ENCODE assay signal across 23 cellular contexts in the genomic region with DNA sequence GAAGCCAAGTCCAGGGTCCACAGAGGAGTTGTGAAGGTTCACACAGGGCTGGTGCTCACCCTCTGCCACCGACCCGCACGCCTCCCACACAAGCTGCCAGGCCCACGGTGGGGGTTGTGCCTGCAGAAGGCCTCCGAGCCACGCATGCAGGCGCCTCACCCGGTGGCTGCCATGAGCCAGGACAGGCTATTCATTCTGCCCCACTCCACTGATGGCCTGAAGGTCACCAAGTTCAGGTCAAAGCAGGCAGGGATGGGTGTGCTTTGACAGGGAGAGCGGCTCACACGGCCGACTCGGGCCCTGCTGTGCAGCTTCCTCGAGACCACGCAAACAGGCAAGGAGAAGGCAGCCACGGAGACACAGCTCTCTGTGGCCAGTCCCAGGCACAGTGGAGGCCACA.
"Had no signal": no experiment of that assay in that cellular context is flagged by ENCODE, and none has a peak within 500 bp of the region (broad histone marks: within the 10 kb centered on the region; RNA-seq: fewer than 3 reads in every experiment).

No MANE protein-coding gene starts in this region.

- H3K27ac ChIP-seq: colonic mucosa, epithelial cell of prostate, gastrocnemius medialis, parathyroid adenoma, right atrium auricular region, thoracic aorta, tibial nerve, upper lobe of left lung, uterus had no signal

- H3K27me3 ChIP-seq: colonic mucosa, gastrocnemius medialis, right atrium auricular region, tibial nerve, upper lobe of left lung, uterus had no signal

- H3K36me3 ChIP-seq: colonic mucosa, gastrocnemius medialis, right atrium auricular region, thoracic aorta, upper lobe of left lung, uterus had no signal

- H3K4me3 ChIP-seq: colonic mucosa, gastrocnemius medialis, lung, mucosa of descending colon, right atrium auricular region, smooth muscle cell, thoracic aorta, tibial nerve, upper lobe of left lung, uterus had no signal

- H3K4me1 ChIP-seq: colonic mucosa, parathyroid adenoma, right atrium auricular region, upper lobe of left lung, uterus had no signal

- DNase-seq: colonic mucosa; effector CD8-positive, alpha-beta T cell; endodermal cell; foreskin fibroblast; gastrocnemius medialis; head of caudate nucleus; kidney; mucosa of descending colon; naive B cell; stimulated activated naive B cell treated with anti-CD40 and anti-IgM and Interleukin-4, amounts not matched to agents 10 μg/mL and 1 μg/mL and 100 μg/mL, for 72 hours; uterus had no signal

- ATAC-seq: esophagus mucosa; gastrocnemius medialis; left lobe of liver; mucosa of descending colon; natural killer cell treated with Interleukin-12 subunit alpha and Interleukin-12 subunit beta and Interleukin-15 and Interleukin-18, amount 100 ng/mL, for 72 hours; sciatic nerve; stimulated activated naive B cell treated with anti-CD40 and anti-IgM and Interleukin-4, amounts not matched to agents 10 μg/mL and 1 μg/mL and 100 μg/mL, for 72 hours had no signal

- H3K9me3 ChIP-seq: colonic mucosa, gastrocnemius medialis, mucosa of descending colon, right atrium auricular region, thoracic aorta, tibial nerve, upper lobe of left lung, uterus had no signal

- FAIRE-seq: kidney had no signal
